Comparison of ENCODE assay signal across 8 cellular contexts in genomic region chr7:118590107-118590506, GRCh38.
A peak's percentile ranks its signal among the peaks of the same experiment; 100 is the strongest.
DNase-seq lines count a peak whose midpoint lies in the region; ATAC-seq and TF ChIP-seq lines count a peak whose summit lies in the region.

No MANE protein-coding gene starts in this region.

- POLR2A ChIA-PET in OCI-LY7 (lab: Charles Lee), result no interaction called here

- H3K9me3 Mint-ChIP-seq in effector memory CD8-positive, alpha-beta T cell, result peaks cover 0 to 4% of the 10 kb centered on the region in 2 donors

- H3K4me3 Mint-ChIP-seq in effector memory CD8-positive, alpha-beta T cell, result no peak overlapping the region

- H3K4me3 ChIP-seq in OCI-LY7 (ENCODE audit: low read depth, low read length, poor library complexity, severe bottlenecking) (no peak overlapping the region), mesendoderm (ENCODE audit: low read length) (no peak overlapping the region)

- H3K4me1 ChIP-seq in OCI-LY7 (ENCODE audit: insufficient read depth, low read length, poor library complexity, severe bottlenecking) (no peaks in the 10 kb centered on the region), mesendoderm (ENCODE audit: control insufficient read depth, low read depth, low read length) (no peaks in the 10 kb centered on the region)

- H3K79me2 ChIP-seq in OCI-LY7 (ENCODE audit: insufficient read depth, low read depth, low read length) (no peaks in the 10 kb centered on the region), mesendoderm (ENCODE audit: control insufficient read depth, insufficient read depth, low read length) (no peaks in the 10 kb centered on the region)

- H3K18ac ChIP-seq in mesendoderm (ENCODE audit: low read length), result no peak overlapping the region

- no peak overlapping the region for H3K27ac Mint-ChIP-seq in effector memory CD8-positive, alpha-beta T cell

- H3K27me3 Mint-ChIP-seq in effector memory CD8-positive, alpha-beta T cell, result no peaks in the 10 kb centered on the region

- DNase-seq in NCI-H146 (lab: John Stamatoyannopoulos, UW), result peak; percentile 11
- no peak for DNase-seq in NCI-H146 treated with DMSO at 0.1 percent for 48 hours (lab: John Stamatoyannopoulos, UW; ENCODE audit: unreplicated experiment)
- peak; percentile 21 for DNase-seq in OCI-LY7 (ENCODE audit: low spot score)
- DNase-seq in mesendoderm, result peak; percentile 61
- no peak for DNase-seq in cerebellar cortex (ENCODE audit: low spot score)
- DNase-seq in activated CD4-positive, alpha-beta T cell treated with anti-CD3 and anti-CD28 coated beads for 1 hour, result no peak
- DNase-seq in effector memory CD8-positive, alpha-beta T cell, result no peak

- no peaks in the 10 kb centered on the region for H3K36me3 ChIP-seq in OCI-LY7 (ENCODE audit: insufficient read depth, low read length)
- no peaks in the 10 kb centered on the region for H3K36me3 ChIP-seq in mesendoderm (ENCODE audit: control insufficient read depth, insufficient read depth, low read length)

- H3K4me2 ChIP-seq in OCI-LY7 (ENCODE audit: low read length) (no peak overlapping the region), mesendoderm (ENCODE audit: low read length) (no peak overlapping the region)

- no peak overlapping the region for H4K8ac ChIP-seq in mesendoderm (ENCODE audit: low read depth, low read length)

- no peak overlapping the region for H2AK5ac ChIP-seq in mesendoderm (ENCODE audit: low read length)

- no peaks in the 10 kb centered on the region for H3K27me3 ChIP-seq in mesendoderm (ENCODE audit: insufficient read depth, low read length, poor library complexity)

- H3K56ac ChIP-seq in mesendoderm (ENCODE audit: low read length), result no peak overlapping the region

- no TSS peak for BruUV-seq in OCI-LY7 (replicated peaks; lab: Mats Ljungman, UMichigan)

- peak; percentile 73 for TF ChIP-seq CTCF in OCI-LY7 (conservative IDR thresholded peaks at IDR 0.05; ENCODE audit: low read length)

- H4K20me1 ChIP-seq in OCI-LY7 (ENCODE audit: insufficient read depth, low read length), result no peaks in the 10 kb centered on the region

- WGBS in mesendoderm (ENCODE audit: extremely low coverage, insufficient coverage, low lambda C conversion rate), result no CpG with 5 or more reads among the region's 2 CpGs

- no peak overlapping the region for H2BK120ac ChIP-seq in mesendoderm (ENCODE audit: low read depth, low read length)

- H2BK15ac ChIP-seq in mesendoderm (replicated peaks; ENCODE audit: low read depth), result no peak overlapping the region

- no peak overlapping the region for H4K5ac ChIP-seq in mesendoderm (ENCODE audit: low read length)

- H3K36me3 Mint-ChIP-seq in effector memory CD8-positive, alpha-beta T cell (ENCODE audit: insufficient read depth), result no peaks in the 10 kb centered on the region

- no peak overlapping the region for H3K23ac ChIP-seq in mesendoderm (ENCODE audit: low read length)

- H3K4me1 Mint-ChIP-seq in effector memory CD8-positive, alpha-beta T cell (ENCODE audit: low read depth in 2 of 2), result no peaks in the 10 kb centered on the region

- H2AFZ ChIP-seq in OCI-LY7 (ENCODE audit: low read length), result no peak overlapping the region

- H3K9ac ChIP-seq in mesendoderm (ENCODE audit: low read length), result no peak overlapping the region

- H3K4ac ChIP-seq in mesendoderm (ENCODE audit: low read depth, low read length), result no peak overlapping the region

- H3K9me2 ChIP-seq in OCI-LY7 (ENCODE audit: insufficient read depth, low read length), result no peaks in the 10 kb centered on the region

- no peaks in the 10 kb centered on the region for H3K9me3 ChIP-seq in OCI-LY7 (ENCODE audit: low read length)

- intact Hi-C loops in OCI-LY7 (cut with micrococcal nuclease; ENCODE audit: unreplicated experiment), result loop anchor here (2.0 to 5.0 kb wide), 2 partner anchors 238 to 331 kb away; no protein-coding TSS in a partner anchor

- H3K27ac ChIP-seq in OCI-LY7 (ENCODE audit: low read depth, low read length, poor library complexity, severe bottlenecking) (no peak overlapping the region), mesendoderm (ENCODE audit: low read depth, low read length) (no peak overlapping the region)

- H2BK5ac ChIP-seq in mesendoderm (ENCODE audit: low read length), result no peak overlapping the region

- CTCF ChIA-PET in OCI-LY7 (lab: Charles Lee; ENCODE audit: unreplicated experiment), result no interaction called here

- peak; percentile 70 for ATAC-seq in HG02840 (IDR thresholded peaks at IDR 0.05; ENCODE audit: low FRiP score, unreplicated experiment)
- ATAC-seq in effector memory CD8-positive, alpha-beta T cell (replicated peaks), result no peak

- H3K79me1 ChIP-seq in mesendoderm (ENCODE audit: low read length), result no peaks in the 10 kb centered on the region

Comparison
In these comparisons a context has a peak if more than half of its experiments do, and no peak if none do; other contexts are left out.
1. DNase-seq: peak in NCI-H146 (single experiment), OCI-LY7 (single experiment) and mesendoderm (single experiment); none in NCI-H146 treated with DMSO at 0.1 percent for 48 hours (single experiment), cerebellar cortex (single experiment), activated CD4-positive, alpha-beta T cell treated with anti-CD3 and anti-CD28 coated beads for 1 hour (single experiment) and effector memory CD8-positive, alpha-beta T cell (0 of 3).